Comparison of ENCODE assay signal across 20 cellular contexts in the genomic region with DNA sequence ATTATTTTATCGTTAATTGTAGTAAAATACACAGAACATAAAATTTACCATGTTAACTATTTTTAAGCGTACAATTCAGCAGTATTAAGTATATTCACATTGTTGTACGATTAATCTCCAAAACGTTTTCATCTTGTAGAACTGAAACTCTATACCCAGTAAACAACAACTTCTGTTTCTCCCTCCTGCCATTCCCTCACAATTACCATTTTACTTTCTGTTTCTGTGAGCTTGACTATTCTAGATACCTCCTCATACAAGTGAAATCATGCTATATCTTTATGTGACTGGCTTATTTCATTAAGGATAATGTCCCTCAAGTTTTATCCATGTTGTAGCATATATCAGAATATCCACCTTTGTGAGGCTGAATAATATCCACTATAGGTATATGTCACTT.
A peak's percentile ranks its signal among the peaks of the same experiment; 100 is the strongest.
DNase-seq lines count a peak whose midpoint lies in the region; ATAC-seq and TF ChIP-seq lines count a peak whose summit lies in the region.
"Had no signal": no experiment of that assay in that cellular context is flagged by ENCODE, and none has a peak within 500 bp of the region (broad histone marks: within the 10 kb centered on the region; RNA-seq: fewer than 3 reads in every experiment).

No MANE protein-coding gene starts in this region.

- H3K36me3 Mint-ChIP-seq in memory B cell: peaks cover 3% of the 10 kb centered on the region
- no peaks in the 10 kb centered on the region for H3K36me3 Mint-ChIP-seq in chondrocyte (ENCODE audit: low read depth)
- H3K36me3 Mint-ChIP-seq: IgD-negative memory B cell had no signal

- H3K9me3 Mint-ChIP-seq in memory B cell (peaks cover 2% of the 10 kb centered on the region), chondrocyte (ENCODE audit: low read depth) (no peaks in the 10 kb centered on the region)
- H3K9me3 Mint-ChIP-seq: CD4-positive, alpha-beta T cell; IgD-negative memory B cell had no signal

- no peak for TF ChIP-seq CTCF in chondrocyte (IDR thresholded peaks at IDR 0.05)

- no peak overlapping the region for H3K4me3 Mint-ChIP-seq in memory B cell
- H3K4me3 Mint-ChIP-seq in chondrocyte (ENCODE audit: unreplicated experiment): no peak overlapping the region
- H3K4me3 Mint-ChIP-seq: CD4-positive, alpha-beta T cell; T-helper 17 cell had no signal

- ATAC-seq in HG03432 (IDR thresholded peaks at IDR 0.05; ENCODE audit: unreplicated experiment): peak; percentile 56
- ATAC-seq in memory B cell (ENCODE audit: low read depth): peak; percentile 35
- no peak for ATAC-seq in HG03342 (IDR thresholded peaks at IDR 0.05; ENCODE audit: unreplicated experiment)
- ATAC-seq: SK-N-SH treated with all-trans-retinoic acid at 6 μM for 48 hours, T-helper 17 cell had no signal

- DNase-seq in DMS 273 treated with DMSO at 0.1 percent for 48 hours (lab: John Stamatoyannopoulos, UW) (peak; percentile 38), OCI-M1 (lab: John Stamatoyannopoulos, UW) (peak; percentile 35), memory B cell (ENCODE audit: low spot score in 2 of 2) (no peak), NCI-H524 treated with DMSO at 0.1 percent for 48 hours (lab: John Stamatoyannopoulos, UW) (no peak), chondrocyte (ENCODE audit: low spot score) (no peak)
- DNase-seq: CD4-positive, alpha-beta T cell; DMS79; EL; GDM1; NCI-H1092; NCI-H1417 treated with DMSO at 0.1 percent for 48 hours; NCI-H1694 treated with DMSO at 0.1 percent for 48 hours; NCI-H2081; NCI-H446; NCI-H526 treated with DMSO at 0.1 percent for 48 hours; T-helper 17 cell had no signal

- H3K27me3 Mint-ChIP-seq in memory B cell (no peaks in the 10 kb centered on the region), chondrocyte (ENCODE audit: low read depth) (no peaks in the 10 kb centered on the region)
- H3K27me3 Mint-ChIP-seq: CD4-positive, alpha-beta T cell; IgD-negative memory B cell had no signal

- peaks cover 4% of the 10 kb centered on the region for H3K4me1 Mint-ChIP-seq in memory B cell
- no peaks in the 10 kb centered on the region for H3K4me1 Mint-ChIP-seq in chondrocyte (ENCODE audit: low read depth)

- H3K27ac Mint-ChIP-seq in memory B cell: no peak overlapping the region
- H3K27ac Mint-ChIP-seq in chondrocyte (ENCODE audit: unreplicated experiment): no peak overlapping the region
- H3K27ac Mint-ChIP-seq: CD4-positive, alpha-beta T cell; IgD-negative memory B cell; T-helper 17 cell had no signal

Comparison
In these comparisons a context has a peak if more than half of its experiments do, and no peak if none do; other contexts are left out.
1. DNase-seq: peak in DMS 273 treated with DMSO at 0.1 percent for 48 hours (single experiment) and OCI-M1 (single experiment); none in memory B cell (0 of 2), NCI-H524 treated with DMSO at 0.1 percent for 48 hours (single experiment) and chondrocyte (single experiment).